8 cellular contexts compared by ENCODE assay signal in the genomic region with DNA sequence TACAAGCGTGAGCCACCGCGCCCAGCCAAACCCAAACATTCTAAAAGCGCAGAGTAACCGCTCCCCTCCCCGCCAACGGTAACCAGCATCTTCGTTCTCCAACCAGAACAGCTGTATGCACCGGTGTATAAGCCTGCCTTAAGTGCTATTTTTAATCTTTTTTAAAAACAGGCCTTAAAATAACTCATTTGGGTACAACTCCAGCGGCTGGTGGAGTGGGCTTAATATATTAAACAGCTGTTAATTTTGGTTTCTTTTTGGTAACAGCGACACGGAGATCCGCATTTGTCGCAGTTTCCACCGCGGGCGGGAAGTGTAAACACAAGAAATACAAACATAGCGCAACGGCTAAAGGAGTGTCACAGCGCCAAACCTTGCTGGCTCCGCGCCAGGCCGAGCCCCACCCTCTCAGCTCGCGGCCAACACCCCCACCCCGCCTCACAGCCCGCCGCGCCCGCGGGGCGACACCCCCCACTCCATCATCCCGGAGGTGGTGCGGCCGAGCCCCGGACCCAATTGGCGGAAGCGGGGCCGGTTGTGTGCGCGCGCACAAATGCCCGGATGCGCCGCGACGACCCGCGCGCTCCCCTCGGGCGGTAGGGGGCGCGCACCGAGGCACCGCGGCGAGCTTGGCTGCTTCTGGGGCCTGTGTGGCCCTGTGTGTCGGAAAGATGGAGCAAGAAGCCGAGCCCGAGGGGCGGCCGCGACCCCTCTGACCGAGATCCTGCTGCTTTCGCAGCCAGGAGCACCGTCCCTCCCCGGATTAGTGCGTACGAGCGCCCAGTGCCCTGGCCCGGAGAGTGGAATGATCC. TPM values are rescaled to one million over a fixed set of nuclear protein-coding genes. Genes with fewer than 3 reads are reported as not detected.
DNase-seq lines count a peak whose midpoint lies in the region; ATAC-seq, FAIRE-seq and TF ChIP-seq lines count a peak whose summit lies in the region.

A gene (plus strand): TSS at position 602 of the 812 bp plus-strand sequence. CDS start 301 bp downstream, outside the sequence.

- no peaks in the 10 kb centered on the region for H3K9me3 Mint-ChIP-seq in activated T-helper 17 cell treated with anti-CD3 and anti-CD28 coated beads, Interleukin-2, amount 50 U/mL, for 72 hours
- H3K9me3 Mint-ChIP-seq in natural killer cell treated with Interleukin-12 subunit alpha and Interleukin-12 subunit beta and Interleukin-15 and Interleukin-18, amount 100 ng/mL, for 72 hours, result no peaks in the 10 kb centered on the region

- peak within 1 kb of the TSS; percentile 95 for H3K4me3 Mint-ChIP-seq in activated T-helper 17 cell treated with anti-CD3 and anti-CD28 coated beads, Interleukin-2, amount 50 U/mL, for 72 hours
- peak within 1 kb of the TSS; percentile 92 for H3K4me3 Mint-ChIP-seq in natural killer cell treated with Interleukin-12 subunit alpha and Interleukin-12 subunit beta and Interleukin-15 and Interleukin-18, amount 100 ng/mL, for 72 hours

- peak within 1 kb of the TSS; percentile 100 for H3K27ac Mint-ChIP-seq in activated T-helper 17 cell treated with anti-CD3 and anti-CD28 coated beads, Interleukin-2, amount 50 U/mL, for 72 hours
- peak within 1 kb of the TSS; percentile 96 to 99 for H3K27ac Mint-ChIP-seq in natural killer cell treated with Interleukin-12 subunit alpha and Interleukin-12 subunit beta and Interleukin-15 and Interleukin-18, amount 100 ng/mL, for 72 hours

- no peaks in the 10 kb centered on the region for H3K27me3 ChIP-seq in H7 (ENCODE audit: control insufficient read depth, insufficient read depth, low read length)

- peaks cover 55% of the 10 kb centered on the region for H3K36me3 Mint-ChIP-seq in activated T-helper 17 cell treated with anti-CD3 and anti-CD28 coated beads, Interleukin-2, amount 50 U/mL, for 72 hours (ENCODE audit: low read depth)
- H3K36me3 Mint-ChIP-seq in natural killer cell treated with Interleukin-12 subunit alpha and Interleukin-12 subunit beta and Interleukin-15 and Interleukin-18, amount 100 ng/mL, for 72 hours, result peaks cover 9% of the 10 kb centered on the region

- DNase-seq in H7, result peak; percentile 99
- peak; percentile 99 for DNase-seq in LoVo (ENCODE audit: low spot score)
- peak; percentile 96 for DNase-seq in RWPE1 (ENCODE audit: low spot score)
- peak; percentile 83 for DNase-seq in fibroblast of mammary gland (ENCODE audit: low read depth)
- peak; percentile 98 for DNase-seq in natural killer cell treated with Interleukin-12 subunit alpha and Interleukin-12 subunit beta and Interleukin-15 and Interleukin-18, amount 100 ng/mL, for 72 hours (ENCODE audit: low spot score)
- DNase-seq in stimulated activated naive CD8-positive, alpha-beta T cell treated with anti-CD3 and anti-CD28 coated beads, Interleukin-15, Interleukin-2, amounts not matched to agents 100 U/mL and 50 U/mL, for 24 hours, result peak; percentile 95

- POLR2A ChIA-PET in RWPE1 (lab: Yijun Ruan, JAX; ENCODE audit: low non-redundant PET), result interaction anchor here (1.2 to 1.5 kb wide), 2 partner anchors 21 to 61 kb away, joined by 3 to 5 read pairs; no protein-coding TSS in a partner anchor

- ATAC-seq in activated T-helper 17 cell treated with anti-CD3 and anti-CD28 coated beads, Interleukin-2, amount 50 U/mL, for 72 hours (replicated peaks), result peak; percentile 84
- ATAC-seq in natural killer cell treated with Interleukin-12 subunit alpha and Interleukin-12 subunit beta and Interleukin-15 and Interleukin-18, amount 100 ng/mL, for 72 hours, result peak; percentile 95 to 98
- peak; percentile 88 for ATAC-seq in stimulated activated naive CD8-positive, alpha-beta T cell treated with anti-CD3 and anti-CD28 coated beads, Interleukin-15, Interleukin-2, amounts not matched to agents 100 U/mL and 50 U/mL, for 24 hours

- CTCF ChIA-PET in RWPE1 (lab: Yijun Ruan, JAX), result interaction anchor here (0.6 to 0.9 kb wide), 4 partner anchors 12 to 217 kb away, joined by 3 to 5 read pairs (median 4); no protein-coding TSS in a partner anchor

- peak within 1 kb of the TSS; percentile 99 for H3K27ac ChIP-seq in RWPE1

- H3K36me3 ChIP-seq in H7 (replicated peaks; ENCODE audit: control insufficient read depth, insufficient read depth, low read length), result peaks cover 7% of the 10 kb centered on the region

- H3K4me1 Mint-ChIP-seq in activated T-helper 17 cell treated with anti-CD3 and anti-CD28 coated beads, Interleukin-2, amount 50 U/mL, for 72 hours, result peaks cover 3% of the 10 kb centered on the region
- H3K4me1 Mint-ChIP-seq in natural killer cell treated with Interleukin-12 subunit alpha and Interleukin-12 subunit beta and Interleukin-15 and Interleukin-18, amount 100 ng/mL, for 72 hours (ENCODE audit: low read depth in 2 of 2), result peaks cover 15% of the 10 kb centered on the region in 2 donors

- peak; percentile 61 for FAIRE-seq in G401.6 (lab: Jason Lieb, UNC)

- H3K4me3 ChIP-seq in H7 (ENCODE audit: insufficient read depth, low read depth, low read length) (peak within 1 kb of the TSS; percentile 94), fibroblast of mammary gland (ENCODE audit: control insufficient read depth, low read depth, low read length) (peak within 1 kb of the TSS; percentile 77)

- TF ChIP-seq CTCF in RWPE1 (conservative IDR thresholded peaks at IDR 0.05; ENCODE audit: low read depth) (peak; percentile 82), fibroblast of mammary gland (conservative IDR thresholded peaks at IDR 0.05; ENCODE audit: control insufficient read depth, insufficient read depth, low read depth, low read length) (peak; percentile 44)

- no peaks in the 10 kb centered on the region for H3K27me3 Mint-ChIP-seq in activated T-helper 17 cell treated with anti-CD3 and anti-CD28 coated beads, Interleukin-2, amount 50 U/mL, for 72 hours
- H3K27me3 Mint-ChIP-seq in natural killer cell treated with Interleukin-12 subunit alpha and Interleukin-12 subunit beta and Interleukin-15 and Interleukin-18, amount 100 ng/mL, for 72 hours, result no peaks in the 10 kb centered on the region

RNA-seq across cellular contexts. Expression of the gene that starts here (rescaled TPM):
- total RNA-seq in H7 (2014; rRNA removed; shearing (Covaris generic)), result 40.6 and 48.3 TPM in 2 replicates
- 100 to 1,000 TPM; 339 to 432 TPM for total RNA-seq in activated T-helper 17 cell treated with anti-CD3 and anti-CD28 coated beads, Interleukin-2, amount 50 U/mL, for 72 hours
- total RNA-seq in natural killer cell treated with Interleukin-12 subunit alpha and Interleukin-12 subunit beta and Interleukin-15 and Interleukin-18, amount 100 ng/mL, for 72 hours, result 100 to 1,000 TPM; 248 to 253 TPM

Comparison
In these comparisons a context has a peak if more than half of its experiments do, and no peak if none do; other contexts are left out.
1. Peak in every context shown above with its lines: DNase-seq, ATAC-seq, H3K4me3 ChIP-seq and H3K27ac ChIP-seq.